ENCODE assay signal across 31 cellular contexts in the genomic region with DNA sequence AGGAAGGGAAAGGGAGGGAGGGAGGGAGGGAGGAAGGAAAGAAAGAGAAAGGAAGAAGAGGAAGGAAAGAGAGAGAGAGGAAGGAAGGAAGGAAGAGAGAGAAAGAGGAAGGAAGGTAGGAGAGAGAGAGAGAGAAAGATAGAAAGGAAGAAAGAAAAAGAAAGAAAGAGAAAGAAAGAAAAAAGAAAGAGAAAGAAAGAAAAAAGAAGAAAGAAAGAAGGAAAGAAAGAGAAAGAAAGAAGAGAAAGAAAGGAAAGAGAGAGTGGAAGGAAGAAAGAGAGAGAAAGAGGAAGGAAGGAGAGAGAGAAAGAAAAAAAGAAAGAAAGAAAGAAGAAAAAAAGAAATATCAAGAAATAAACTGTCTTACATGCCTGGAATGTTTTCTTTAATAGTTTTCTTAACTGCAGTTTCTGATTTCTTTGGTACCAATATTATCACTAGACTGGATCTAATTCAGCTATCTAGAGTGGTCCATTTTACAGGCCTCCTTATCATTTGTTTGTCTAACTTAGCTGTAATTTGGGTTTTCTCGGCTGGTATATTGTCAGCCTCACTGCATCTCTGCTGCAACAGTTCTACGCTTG.
"Had no signal": no experiment of that assay in that cellular context is flagged by ENCODE, and none has a peak within 500 bp of the region (broad histone marks: within the 10 kb centered on the region; RNA-seq: fewer than 3 reads in every experiment).

No MANE protein-coding gene starts in this region.

- H3K27me3 ChIP-seq: left lung, sigmoid colon, testis, thyroid gland, transverse colon, upper lobe of left lung, vagina had no signal

- H3K27ac Mint-ChIP-seq: immature natural killer cell; naive thymus-derived CD8-positive, alpha-beta T cell; nephron; stimulated activated memory B cell treated with anti-CD40 and anti-IgM and Interleukin-4, amounts not matched to agents 10 μg/mL and 1 μg/mL and 100 μg/mL, for 72 hours; stimulated activated naive CD8-positive, alpha-beta T cell treated with anti-CD3 and anti-CD28 coated beads, Interleukin-15, amount 100 ng/mL, for 72 hours had no signal

- DNase-seq: hypothalamus; immature natural killer cell; kidney; left colon; left lung; lower lobe of right lung; mammary epithelial cell; mesenchymal stem cell; naive thymus-derived CD8-positive, alpha-beta T cell; nucleus accumbens; retina; right cardiac atrium; sigmoid colon; small intestine; stimulated activated CD4-positive, alpha-beta T cell treated with anti-CD3 and anti-CD28 coated beads, Interleukin-1b, Interleukin-23, amount 100 ng/mL, for 48 hours; stimulated activated CD4-positive, alpha-beta T cell treated with anti-CD3 and anti-CD28 coated beads, Interleukin-2, amount 100 ng/mL, for 48 hours; stimulated activated CD4-positive, alpha-beta T cell treated with anti-CD3 and anti-CD28 coated beads, Interleukin-4, amount 100 ng/mL, for 4 hours; stimulated activated CD8-positive, alpha-beta memory T cell treated with anti-CD3 and anti-CD28 coated beads, Interleukin-4, amount 100 ng/mL, for 48 hours; stimulated activated naive CD4-positive, alpha-beta T cell treated with Interleukin-2 at 50 U/mL for 16 hours; stimulated activated naive CD8-positive, alpha-beta T cell treated with anti-CD3 and anti-CD28 coated beads, Interleukin-15, amount 100 ng/mL, for 72 hours; substantia nigra; testis; thyroid gland; transverse colon; upper lobe of left lung had no signal

- H3K36me3 Mint-ChIP-seq: stimulated activated memory B cell treated with anti-CD40 and anti-IgM and Interleukin-4, amounts not matched to agents 10 μg/mL and 1 μg/mL and 100 μg/mL, for 72 hours had no signal

- H3K4me1 ChIP-seq: left lung, lower lobe of right lung, prostate gland, sigmoid colon, testis, thyroid gland, upper lobe of left lung had no signal

- H3K4me3 ChIP-seq: left lung, lower lobe of right lung, prostate gland, sigmoid colon, testis, thyroid gland, transverse colon, upper lobe of left lung, vagina had no signal

- H3K9me3 ChIP-seq: prostate gland, testis, thyroid gland, vagina had no signal

- H3K4me3 Mint-ChIP-seq: immature natural killer cell; naive thymus-derived CD8-positive, alpha-beta T cell; nephron; neural crest cell; stimulated activated memory B cell treated with anti-CD40 and anti-IgM and Interleukin-4, amounts not matched to agents 10 μg/mL and 1 μg/mL and 100 μg/mL, for 72 hours; stimulated activated naive CD8-positive, alpha-beta T cell treated with anti-CD3 and anti-CD28 coated beads, Interleukin-15, amount 100 ng/mL, for 72 hours had no signal

- H3K36me3 ChIP-seq: left lung, lower lobe of right lung, prostate gland, sigmoid colon, thyroid gland, transverse colon, upper lobe of left lung, vagina had no signal

- FAIRE-seq: islet of Langerhans, kidney, small intestine had no signal

- ATAC-seq: left colon; left lung; lower lobe of right lung; naive thymus-derived CD8-positive, alpha-beta T cell; right cardiac atrium; stimulated activated memory B cell treated with anti-CD40 and anti-IgM and Interleukin-4, amounts not matched to agents 10 μg/mL and 1 μg/mL and 100 μg/mL, for 72 hours; stimulated activated naive CD8-positive, alpha-beta T cell treated with anti-CD3 and anti-CD28 coated beads, Interleukin-15, amount 100 ng/mL, for 72 hours had no signal

- H3K27ac ChIP-seq: left lung, lower lobe of right lung, prostate gland, sigmoid colon, testis, thyroid gland, transverse colon, upper lobe of left lung, vagina had no signal

- H3K4me1 Mint-ChIP-seq: immature natural killer cell; nephron; stimulated activated memory B cell treated with anti-CD40 and anti-IgM and Interleukin-4, amounts not matched to agents 10 μg/mL and 1 μg/mL and 100 μg/mL, for 72 hours; stimulated activated naive CD8-positive, alpha-beta T cell treated with anti-CD3 and anti-CD28 coated beads, Interleukin-15, amount 100 ng/mL, for 72 hours had no signal
